ENCODE assay signal across 9 cellular contexts in the genomic region with DNA sequence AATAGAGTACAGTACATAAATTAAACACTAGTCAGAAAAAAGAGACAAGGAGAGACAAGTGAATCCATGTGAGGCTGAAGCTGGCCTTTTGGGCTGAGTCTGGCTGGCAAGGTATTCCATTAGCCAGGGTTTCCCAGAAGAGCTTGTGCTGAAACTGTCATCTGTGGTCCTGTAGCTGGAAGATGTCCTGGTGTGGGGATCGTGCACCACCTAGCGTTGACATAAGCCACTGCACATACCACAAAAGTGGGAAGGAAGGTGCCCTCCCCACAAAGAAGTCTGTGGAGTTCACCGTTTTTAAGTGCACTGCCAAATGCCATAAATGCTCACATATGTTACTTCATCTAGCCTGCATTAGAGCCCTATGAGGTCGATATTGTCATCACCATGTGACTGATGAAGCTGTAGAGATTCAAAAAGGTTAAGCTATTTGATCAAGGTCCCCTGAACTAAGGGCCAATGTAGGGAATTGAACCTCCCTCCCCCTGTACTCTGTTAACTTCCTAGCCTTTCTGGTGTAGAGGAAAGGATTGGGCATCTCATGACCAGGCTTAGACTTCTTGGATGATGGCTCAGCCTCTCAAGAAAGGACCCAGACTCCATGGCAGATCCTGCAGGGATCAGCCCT. TPM values are rescaled to one million over a fixed set of nuclear protein-coding genes. Genes with fewer than 3 reads are reported as not detected.
DNase-seq lines count a peak whose midpoint lies in the region; TF ChIP-seq lines count a peak whose summit lies in the region.
"Had no signal": no experiment of that assay in that cellular context is flagged by ENCODE, and none has a peak within 500 bp of the region (broad histone marks: within the 10 kb centered on the region; RNA-seq: fewer than 3 reads in every experiment).

No MANE protein-coding gene starts in this region.

- no peak overlapping the region for H3K4me3 Mint-ChIP-seq in neural progenitor cell

- H3K9me3 ChIP-seq in neural progenitor cell (ENCODE audit: low read depth) (no peaks in the 10 kb centered on the region), thyroid gland (no peaks in the 10 kb centered on the region)

- no peak overlapping the region for H2AFZ ChIP-seq in neural progenitor cell (replicated peaks)

- H4K20me1 ChIP-seq in neural progenitor cell (ENCODE audit: low read depth), result no peaks in the 10 kb centered on the region

- no peak overlapping the region for H3K4me2 ChIP-seq in neural progenitor cell

- H3K27ac ChIP-seq in HL-60 (replicated peaks) (no peak overlapping the region), neural progenitor cell (no peak overlapping the region), thyroid gland (no peak overlapping the region)

- CTCF ChIA-PET in BJ (lab: Yijun Ruan, JAX), result interaction anchor here (0.6 to 8.1 kb wide), 34 partner anchors 8 to 559 kb away, joined by 3 to 100 read pairs (median 4); a partner anchor contains a TSS

- POLR2A ChIA-PET in BJ (lab: Charles Lee), result no interaction called here

- H3K4me1 ChIP-seq in neural progenitor cell, result no peaks in the 10 kb centered on the region
- no peaks in the 10 kb centered on the region for H3K4me1 ChIP-seq in thyroid gland

- H3K9me3 Mint-ChIP-seq in neural progenitor cell, result no peaks in the 10 kb centered on the region

- peaks cover 4% of the 10 kb centered on the region for H3K27me3 Mint-ChIP-seq in neural progenitor cell (ENCODE audit: insufficient read depth, low read depth)

- no peak overlapping the region for H3K27ac Mint-ChIP-seq in neural progenitor cell
- H3K27ac Mint-ChIP-seq: IgD-negative memory B cell had no signal

- TF ChIP-seq POLR2A in thyroid gland (IDR thresholded peaks at IDR 0.05), result no peak

- H3K36me3 Mint-ChIP-seq in neural progenitor cell, result no peaks in the 10 kb centered on the region

- H3K79me2 ChIP-seq in neural progenitor cell (ENCODE audit: low read depth), result no peaks in the 10 kb centered on the region

- TF ChIP-seq CTCF in BJ (IDR thresholded peaks at IDR 0.05; ENCODE audit: insufficient read depth, low read depth, low read length), result peak; percentile 93
- peak; percentile 94 for TF ChIP-seq CTCF in HL-60 (IDR thresholded peaks at IDR 0.05; ENCODE audit: insufficient read depth, low read length)
- TF ChIP-seq CTCF in fibroblast of the aortic adventitia (IDR thresholded peaks at IDR 0.05; ENCODE audit: insufficient read depth, low read length), result peak; percentile 94
- peak; percentile 98 for TF ChIP-seq CTCF in neural progenitor cell (IDR thresholded peaks at IDR 0.05)
- TF ChIP-seq CTCF in thyroid gland (IDR thresholded peaks at IDR 0.05), result peak; percentile 75 to 96 (median 86)

- H3K36me3 ChIP-seq in BJ (ENCODE audit: control insufficient read depth, insufficient read depth, low read length), result no peaks in the 10 kb centered on the region
- H3K36me3 ChIP-seq in neural progenitor cell, result no peaks in the 10 kb centered on the region
- H3K36me3 ChIP-seq in thyroid gland, result no peaks in the 10 kb centered on the region

- H3K4me1 Mint-ChIP-seq in neural progenitor cell, result no peaks in the 10 kb centered on the region

- WGBS in thyroid gland, 2 donors, result 0 to 8% methylated on average over 4 of the region's 4 CpGs

- intact Hi-C loops in thyroid gland (cut with DNase I), result loop anchor here (2.0 to 10.0 kb wide), 2 partner anchors 455 to 975 kb away; no protein-coding TSS in a partner anchor

- H3F3A ChIP-seq in neural progenitor cell (ENCODE audit: low read depth), result no peaks in the 10 kb centered on the region

- no peak overlapping the region for H3K9ac ChIP-seq in neural progenitor cell

- 0 out of 2 replicates have a peak, but pooled peaks cover 2% of the 10 kb centered on the region for H3K27me3 ChIP-seq in BJ (ENCODE audit: control insufficient read depth, insufficient read depth, low read length)
- H3K27me3 ChIP-seq in HL-60 (ENCODE audit: insufficient read depth, poor library complexity, severe bottlenecking), result no peaks in the 10 kb centered on the region
- H3K27me3 ChIP-seq in neural progenitor cell, result peaks cover 4% of the 10 kb centered on the region
- no peaks in the 10 kb centered on the region for H3K27me3 ChIP-seq in thyroid gland

- H3K4me3 ChIP-seq in BJ (ENCODE audit: low read depth, low read length), result no peak overlapping the region
- H3K4me3 ChIP-seq in HL-60 (replicated peaks; ENCODE audit: insufficient read depth, low read length), result no peak overlapping the region
- no peak overlapping the region for H3K4me3 ChIP-seq in fibroblast of the aortic adventitia (ENCODE audit: low read depth, low read length)
- no peak overlapping the region for H3K4me3 ChIP-seq in neural progenitor cell
- H3K4me3 ChIP-seq in thyroid gland (replicated peaks in 1 of 3), result no peak overlapping the region

- peak; percentile 4 for DNase-seq in BJ (ENCODE audit: low read depth)
- DNase-seq in GM19238 (ENCODE audit: insufficient read length, low spot score), result peak; percentile 49
- peak; percentile 28 to 71 for DNase-seq in HL-60 (ENCODE audit: low read depth in 1 of 2, low spot score in 1 of 2)
- peak; percentile 63 for DNase-seq in NOMO-1 treated with DMSO at 0.1 percent for 48 hours (lab: John Stamatoyannopoulos, UW; ENCODE audit: unreplicated experiment)
- peak; percentile 54 to 67 for DNase-seq in activated T-cell treated with anti-CD3 and anti-CD28 coated beads, Interleukin-2, amount 50 U/mL, for 48 hours
- DNase-seq in fibroblast of the aortic adventitia (ENCODE audit: low read depth), result peak; percentile 71
- peak; percentile 77 for DNase-seq in neural progenitor cell (ENCODE audit: low spot score)
- peak; percentile 46 to 62 for DNase-seq in thyroid gland

RNA-seq across cellular contexts. Expression of a gene that starts 31.9 kb away (rescaled TPM):
- 1.9 and 3.5 TPM in 2 replicates for polyA plus RNA-seq in BJ (2011; rRNA removed)
- 2.5 and 3.5 TPM in 2 replicates for polyA minus RNA-seq in BJ (2011; rRNA and poly(A)+ RNA removed)
- total RNA-seq in fibroblast of the aortic adventitia (ENCODE audit: low replicate concordance), result 0.72 TPM in 1 of 2 replicates, not detected in the other
- total RNA-seq in neural progenitor cell (ENCODE audit: low replicate concordance), result 6.0 and 6.4 TPM in 2 replicates
- total RNA-seq in thyroid gland, result 1 to 10 TPM in 3 of 4 donors, under 1 TPM in 1; 0.54 to 5.1 (median 1.1) TPM

RNA-seq across cellular contexts. Expression of a gene that starts 47.1 kb away (rescaled TPM):
- polyA plus RNA-seq in BJ (2011; rRNA removed), result 0.10 TPM in 2 replicates
- polyA minus RNA-seq in BJ (2011; rRNA and poly(A)+ RNA removed), result 0.14 TPM in 1 of 2 replicates, not detected in the other
- total RNA-seq in fibroblast of the aortic adventitia (ENCODE audit: low replicate concordance), result 0.09 and 0.16 TPM in 2 replicates
- total RNA-seq in neural progenitor cell (ENCODE audit: low replicate concordance), result 0.04 and 0.19 TPM in 2 replicates
- under 1 TPM in 2 of 4 donors, not detected in 2; 0.15 to 0.27 TPM for total RNA-seq in thyroid gland

Comparison
In these comparisons a context has a peak if more than half of its experiments do, and no peak if none do; other contexts are left out.
1. DNase-seq: peak in every context shown above with its lines; median percentile 77 in neural progenitor cell; 71 in fibroblast of the aortic adventitia; 63 in NOMO-1 treated with DMSO at 0.1 percent for 48 hours; 60 in activated T-cell treated with anti-CD3 and anti-CD28 coated beads, Interleukin-2, amount 50 U/mL, for 48 hours; 54 in thyroid gland; 50 in HL-60; 49 in GM19238; 4 in BJ.